ENCODE assay signal across 8 cellular contexts in genomic region chr7:112495820-112496462, GRCh38. TPM values are rescaled to one million over a fixed set of nuclear protein-coding genes. Genes with fewer than 3 reads are reported as not detected.
DNase-seq lines count a peak whose midpoint lies in the region; FAIRE-seq and TF ChIP-seq lines count a peak whose summit lies in the region.

No MANE protein-coding gene starts in this region.

- peak overlapping the region; percentile 35 for H3K56ac ChIP-seq in mesendoderm (ENCODE audit: low read length)

- no peak overlapping the region for H3K18ac ChIP-seq in mesendoderm (ENCODE audit: low read length)

- no peak overlapping the region for H3K9ac ChIP-seq in mesendoderm (ENCODE audit: low read length)

- no peaks in the 10 kb centered on the region for H3K79me2 ChIP-seq in mesendoderm (ENCODE audit: control insufficient read depth, insufficient read depth, low read length)

- H2BK5ac ChIP-seq in mesendoderm (ENCODE audit: low read length), result no peak overlapping the region

- peak overlapping the region in 1 of 59 donors; percentile 0 for H3K27ac ChIP-seq in dorsolateral prefrontal cortex
- H3K27ac ChIP-seq in mesendoderm (ENCODE audit: low read depth, low read length), result no peak overlapping the region

- no peak overlapping the region for H2BK120ac ChIP-seq in mesendoderm (ENCODE audit: low read depth, low read length)

- no peaks in the 10 kb centered on the region for H3K27me3 ChIP-seq in dorsolateral prefrontal cortex
- H3K27me3 ChIP-seq in mesendoderm (ENCODE audit: insufficient read depth, low read length, poor library complexity), result no peaks in the 10 kb centered on the region

- FAIRE-seq in urothelium cell line (lab: Jason Lieb, UNC), result peak; percentile 27

- TF ChIP-seq POLR2A in NB4 (IDR thresholded peaks at IDR 0.05; ENCODE audit: extremely low read depth, insufficient read length), result no peak

- no peak overlapping the region for H2BK15ac ChIP-seq in mesendoderm (replicated peaks; ENCODE audit: low read depth)

- no peaks in the 10 kb centered on the region for H3K79me1 ChIP-seq in mesendoderm (ENCODE audit: low read length)

- H3K4me3 ChIP-seq in NB4 (ENCODE audit: low read depth, low read length) (no peak overlapping the region), dorsolateral prefrontal cortex (no peak overlapping the region), mesendoderm (ENCODE audit: low read length) (no peak overlapping the region)

- intact Hi-C loops in dorsolateral prefrontal cortex (cut with DNase I), result loop anchor here in 1 of 2 donors (5.0 kb wide), 1 partner anchor 754 kb away; no protein-coding TSS in a partner anchor

- H2AK5ac ChIP-seq in mesendoderm (ENCODE audit: low read length), result no peak overlapping the region

- H4K5ac ChIP-seq in mesendoderm (ENCODE audit: low read length), result no peak overlapping the region

- no CpG with 5 or more reads among the region's 6 CpGs for WGBS in mesendoderm (ENCODE audit: extremely low coverage, insufficient coverage, low lambda C conversion rate)

- H3K23ac ChIP-seq in mesendoderm (ENCODE audit: low read length), result no peak overlapping the region

- H3K4me2 ChIP-seq in mesendoderm (ENCODE audit: low read length), result no peak overlapping the region

- no peak overlapping the region for H3K4ac ChIP-seq in mesendoderm (ENCODE audit: low read depth, low read length)

- H3K36me3 ChIP-seq in mesendoderm (ENCODE audit: control insufficient read depth, insufficient read depth, low read length), result no peaks in the 10 kb centered on the region

- peak; percentile 31 for DNase-seq in NCI-H2196 (lab: John Stamatoyannopoulos, UW; ENCODE audit: unreplicated experiment)
- DNase-seq in NCI-H2196 treated with DMSO at 0.1 percent for 48 hours (lab: John Stamatoyannopoulos, UW; ENCODE audit: unreplicated experiment), result no peak
- DNase-seq in H4 (ENCODE audit: low spot score), result peak; percentile 69
- DNase-seq in NB4 (ENCODE audit: low read depth), result peak; percentile 80
- peak; percentile 5 for DNase-seq in T-helper 9 cell
- peak in 4 of 10 donors; percentile 21 to 74 (median 53) for DNase-seq in dorsolateral prefrontal cortex
- DNase-seq in mesendoderm, result peak; percentile 84
- DNase-seq in urothelium cell line (ENCODE audit: low spot score), result peak; percentile 12

- H4K8ac ChIP-seq in mesendoderm (ENCODE audit: low read depth, low read length), result no peak overlapping the region

- TF ChIP-seq CTCF in NB4 (IDR thresholded peaks at IDR 0.05; ENCODE audit: low read depth, low read length) (peak; percentile 66), dorsolateral prefrontal cortex (IDR thresholded peaks at IDR 0.05 in 54 of 56, conservative IDR thresholded peaks at IDR 0.05 in 2 of 56; ENCODE audit: low read depth in 1 of 56, partially characterized antibody in 56 of 56) (peak in 54 of 56 donors; percentile 35 to 75 (median 62))

- H3K4me1 ChIP-seq in mesendoderm (ENCODE audit: control insufficient read depth, low read depth, low read length), result no peaks in the 10 kb centered on the region

RNA-seq across cellular contexts. Expression of gene LSMEM1, which starts 15.2 kb away (rescaled TPM):
- total RNA-seq in H4 (2014; rRNA removed; shearing (Covaris generic)), result not detected in 2 replicates
- 10 to 100 TPM in 9 of 120 experiments, 1 to 10 TPM in 111; 1.6 to 18.2 (median 5.1) TPM for total RNA-seq in dorsolateral prefrontal cortex
- 0.55 TPM for polyA plus RNA-seq in mesendoderm (2013, experiment 1 of 2)
- polyA plus RNA-seq in mesendoderm (2013, experiment 2 of 2), result 0.80 TPM

RNA-seq across cellular contexts. Expression of gene IFRD1, which starts 45.7 kb away (rescaled TPM):
- total RNA-seq in H4 (2014; rRNA removed; shearing (Covaris generic)), result 100 and 107 TPM in 2 replicates
- 100 to 1,000 TPM in 4 of 120 experiments, 10 to 100 TPM in 116; 39.0 to 110 (median 58.1) TPM for total RNA-seq in dorsolateral prefrontal cortex
- polyA plus RNA-seq in mesendoderm (2013, experiment 1 of 2), result 55.0 TPM
- 57.9 TPM for polyA plus RNA-seq in mesendoderm (2013, experiment 2 of 2)
